1 cellular context compared by ENCODE assay signal in genomic region chr12:130070017-130070653, GRCh38.
TF ChIP-seq lines count a peak whose summit lies in the region.

No MANE protein-coding gene starts in this region.

TF ChIP-seq in GM23338, 12 proteins besides CTCF, POLR2A, EP300 and RAD21:
- no peak for TF ChIP-seq REST (IDR thresholded peaks at IDR 0.05; ENCODE audit: unreplicated experiment)
- TF ChIP-seq ETS1 (IDR thresholded peaks at IDR 0.05) = no peak
- no peak for TF ChIP-seq NANOG (IDR thresholded peaks at IDR 0.05; ENCODE audit: borderline replicate concordance)
- no peak for TF ChIP-seq EZH2phosphoT487 (IDR thresholded peaks at IDR 0.05; ENCODE audit: unreplicated experiment)
- no peak for TF ChIP-seq ZNF462 (CRISPR knock-in tag; IDR thresholded peaks at IDR 0.05)
- TF ChIP-seq CREB1 (CRISPR knock-in tag; IDR thresholded peaks at IDR 0.05; ENCODE audit: low read depth) = no peak
- TF ChIP-seq ZNF114 (CRISPR knock-in tag; IDR thresholded peaks at IDR 0.05) = no peak
